ENCODE assay signal across 8 cellular contexts in genomic region chr19:13795595-13796300, GRCh38. TPM values are rescaled to one million over a fixed set of nuclear protein-coding genes. Genes with fewer than 3 reads are reported as not detected.
A peak's percentile ranks its signal among the peaks of the same experiment; 100 is the strongest.
DNase-seq lines count a peak whose midpoint lies in the region; ATAC-seq and TF ChIP-seq lines count a peak whose summit lies in the region.

No MANE protein-coding gene starts in this region.

- H3K9me3 ChIP-seq in Karpas-422 (ENCODE audit: low read length) (no peaks in the 10 kb centered on the region), lower lobe of right lung (no peaks in the 10 kb centered on the region), upper lobe of right lung (no peaks in the 10 kb centered on the region)

- peak overlapping the region; percentile 91; the same call in 1 of the 2 replicates for H2AFZ ChIP-seq in Karpas-422 (ENCODE audit: low read length)

- H3K4me1 ChIP-seq in Karpas-422 (ENCODE audit: low read length) (peaks cover 18% of the 10 kb centered on the region), lower lobe of right lung (peaks cover 32% of the 10 kb centered on the region), upper lobe of right lung (peaks cover 23% of the 10 kb centered on the region)

- no peaks in the 10 kb centered on the region for H4K20me1 ChIP-seq in Karpas-422 (ENCODE audit: insufficient read depth, low read depth, low read length)

- H3K27me3 ChIP-seq in Karpas-422 (ENCODE audit: low read length) (no peaks in the 10 kb centered on the region), lower lobe of right lung (ENCODE audit: low read depth) (no peaks in the 10 kb centered on the region), upper lobe of right lung (no peaks in the 10 kb centered on the region)

- in situ Hi-C loops in KBM-7 (cut with MboI; ENCODE audit: low pct_unique_long_range_greater_than_20kb, low sequenced_read_pairs): no loop called here

- no peak for TF ChIP-seq CTCF in lower lobe of right lung (IDR thresholded peaks at IDR 0.05)
- TF ChIP-seq CTCF in upper lobe of right lung (IDR thresholded peaks at IDR 0.05): no peak

- ATAC-seq in GM21529 (IDR thresholded peaks at IDR 0.05; ENCODE audit: unreplicated experiment): peak; percentile 35
- ATAC-seq in lower lobe of right lung: peak; percentile 4 to 5
- peak; percentile 3 for ATAC-seq in upper lobe of right lung

- H3K36me3 ChIP-seq in Karpas-422 (ENCODE audit: insufficient read depth, low read length) (no peaks in the 10 kb centered on the region), lower lobe of right lung (no peaks in the 10 kb centered on the region), upper lobe of right lung (no peaks in the 10 kb centered on the region)

- DNase-seq in Karpas-422 (no peak), caudate nucleus (lab: John Stamatoyannopoulos, UW) (peak in 5 of 61 donors; percentile 15 to 50 (median 22)), lower lobe of right lung (no peak), upper lobe of right lung (peak; percentile 75), KBM-7 (no peak), SW 1271 (lab: John Stamatoyannopoulos, UW) (no peak)

- H3K9ac ChIP-seq in Karpas-422 (ENCODE audit: low read length): peak overlapping the region; percentile 85

- H3K4me3 ChIP-seq in GM08714 (ENCODE audit: low read length) (peak overlapping the region; percentile 86), Karpas-422 (ENCODE audit: low read length) (peak overlapping the region; percentile 85), lower lobe of right lung (peak overlapping the region; percentile 79), upper lobe of right lung (peak overlapping the region; percentile 79)

- no peaks in the 10 kb centered on the region for H3K9me2 ChIP-seq in Karpas-422 (replicated peaks; ENCODE audit: insufficient read depth, low read length)

- H3K4me2 ChIP-seq in Karpas-422 (ENCODE audit: low read depth, low read length, poor library complexity, severe bottlenecking): peak overlapping the region; percentile 88

- H3K79me2 ChIP-seq in Karpas-422 (ENCODE audit: low read length): peaks cover 2% of the 10 kb centered on the region; the same call in 1 of the 2 replicates

- H3K27ac ChIP-seq in Karpas-422 (ENCODE audit: low read length) (no peak overlapping the region), caudate nucleus (ENCODE audit: low read depth, low read length) (peak overlapping the region; percentile 58), lower lobe of right lung (peak overlapping the region; percentile 94), upper lobe of right lung (peak overlapping the region; percentile 88)

- intact Hi-C loops in lower lobe of right lung (cut with DNase I): no loop called here
- intact Hi-C loops in upper lobe of right lung (cut with DNase I): loop anchor here (5.0 kb wide), 1 partner anchor 37 kb away; no protein-coding TSS in a partner anchor

RNA-seq across cellular contexts. Expression of gene ZSWIM4, which starts 0.5 kb away (rescaled TPM):
- total RNA-seq in Karpas-422 (2014; rRNA removed; shearing (Covaris generic); ENCODE audit: low replicate concordance): 6.8 and 7.3 TPM in 2 replicates
- 7.4 TPM for total RNA-seq in lower lobe of right lung
- 10.6 TPM for total RNA-seq in upper lobe of right lung

RNA-seq across cellular contexts. Expression of gene C19orf53, which starts 21.5 kb away (rescaled TPM):
- 117 and 158 TPM in 2 replicates for total RNA-seq in Karpas-422 (2014; rRNA removed; shearing (Covaris generic); ENCODE audit: low replicate concordance)
- total RNA-seq in lower lobe of right lung (68.0 TPM), upper lobe of right lung (77.8 TPM)

RNA-seq across cellular contexts. Expression of gene MRI1, which starts 31.4 kb away (rescaled TPM):
- total RNA-seq in Karpas-422 (2014; rRNA removed; shearing (Covaris generic); ENCODE audit: low replicate concordance): 33.4 and 78.9 TPM in 2 replicates
- 30.4 TPM for total RNA-seq in lower lobe of right lung
- total RNA-seq in upper lobe of right lung: 32.6 TPM
